In the genomic region with DNA sequence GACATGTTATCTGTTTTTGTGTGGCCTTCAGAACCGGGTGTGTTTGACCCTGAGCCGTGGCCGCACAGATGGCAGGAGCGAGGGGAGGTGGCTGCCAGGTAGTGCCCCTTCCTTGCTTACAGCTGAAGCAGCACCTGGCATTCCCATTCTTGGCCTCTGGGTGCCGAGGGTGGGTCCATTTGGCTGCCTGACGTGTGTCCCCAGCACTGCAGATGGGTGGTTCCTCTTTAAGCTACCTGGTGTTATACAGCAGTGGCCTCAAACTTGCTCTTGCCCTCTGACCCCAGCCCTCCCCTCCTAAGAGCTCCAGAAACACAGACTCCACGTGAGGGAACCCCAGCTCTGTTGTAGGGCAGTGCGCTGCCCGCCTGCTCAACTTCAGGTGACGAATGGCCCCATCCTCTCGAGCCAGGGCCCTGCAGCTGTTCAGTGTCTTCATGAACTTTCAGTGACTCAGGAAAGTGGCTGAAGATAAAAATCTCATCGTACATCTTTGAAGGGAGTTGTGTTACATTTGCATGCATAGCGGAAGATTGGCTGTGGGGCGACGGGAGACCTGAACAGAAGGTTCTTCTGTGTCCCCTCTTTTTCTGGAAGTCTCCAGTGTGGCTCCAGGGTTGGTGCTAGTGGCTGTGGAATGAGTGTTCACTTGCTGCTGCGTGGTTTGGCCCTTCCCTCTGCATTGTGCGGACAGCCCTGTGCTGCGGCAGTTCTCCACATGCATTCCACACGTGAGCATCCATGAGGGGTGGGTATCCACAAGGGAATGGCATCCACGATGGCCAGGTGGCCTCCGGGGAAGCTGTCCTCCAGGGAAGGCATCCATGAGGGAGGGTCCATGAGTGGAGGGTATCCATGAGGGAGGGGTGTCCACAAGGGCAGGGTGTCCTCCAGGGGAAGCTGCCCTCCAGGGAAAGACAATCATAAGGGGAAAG, we compare ENCODE assay signal across 15 cellular contexts.
DNase-seq lines count a peak whose midpoint lies in the region; ATAC-seq and TF ChIP-seq lines count a peak whose summit lies in the region.
"Had no signal": no experiment of that assay in that cellular context is flagged by ENCODE, and none has a peak within 500 bp of the region (broad histone marks: within the 10 kb centered on the region; RNA-seq: fewer than 3 reads in every experiment).

No MANE protein-coding gene starts in this region.

- H3K4me2 ChIP-seq in neural progenitor cell: no peak overlapping the region
- H3K4me2 ChIP-seq: A549, KMS-11 had no signal

- H3K9me3 ChIP-seq in left ventricle myocardium inferior (replicated peaks) (no peaks in the 10 kb centered on the region), neural progenitor cell (ENCODE audit: low read depth) (no peaks in the 10 kb centered on the region)
- H3K9me3 ChIP-seq: A549 had no signal

- H4K20me1 ChIP-seq in neural progenitor cell (ENCODE audit: low read depth): peaks cover 14% of the 10 kb centered on the region

- H3K4me3 ChIP-seq in left ventricle myocardium inferior (no peak overlapping the region), rectal smooth muscle tissue (ENCODE audit: low read length) (no peak overlapping the region), neural progenitor cell (no peak overlapping the region)
- H3K4me3 ChIP-seq: A549 had no signal

- H3K36me3 Mint-ChIP-seq in activated naive CD4-positive, alpha-beta T cell treated with anti-CD3 and anti-CD28 coated beads, Interleukin-2, amount 50 U/mL, for 72 hours: no peaks in the 10 kb centered on the region
- H3K36me3 Mint-ChIP-seq in neural progenitor cell: no peaks in the 10 kb centered on the region

- intact Hi-C loops in left ventricle myocardium inferior (cut with micrococcal nuclease): no loop called here

- H3K9ac ChIP-seq in rectal smooth muscle tissue (ENCODE audit: low read length) (no peak overlapping the region), neural progenitor cell (no peak overlapping the region)
- H3K9ac ChIP-seq: KMS-11 had no signal

- DNase-seq in activated naive CD4-positive, alpha-beta T cell treated with anti-CD3 and anti-CD28 coated beads, Interleukin-2, amount 50 U/mL, for 16 hours: peak; percentile 2
- no peak for DNase-seq in activated naive CD4-positive, alpha-beta T cell treated with anti-CD3 and anti-CD28 coated beads, Interleukin-2, amount 50 U/mL, for 72 hours (ENCODE audit: low spot score in 2 of 2)
- DNase-seq in left ventricle myocardium inferior (peak; percentile 12), superior temporal gyrus (ENCODE audit: extremely low spot score) (no peak), neural progenitor cell (ENCODE audit: low spot score) (no peak)
- DNase-seq: activated CD8-positive, alpha-beta memory T cell treated with anti-CD3 and anti-CD28 coated beads, Interleukin-2, amount 50 U/mL, for 48 hours; Calu3; NCI-H1694 treated with DMSO at 0.1 percent for 48 hours; NCI-H774; SIG-M5 had no signal

- H2AFZ ChIP-seq in neural progenitor cell (replicated peaks): no peak overlapping the region

- H3K9me3 Mint-ChIP-seq in activated naive CD4-positive, alpha-beta T cell treated with anti-CD3 and anti-CD28 coated beads, Interleukin-2, amount 50 U/mL, for 72 hours: no peaks in the 10 kb centered on the region
- no peaks in the 10 kb centered on the region for H3K9me3 Mint-ChIP-seq in neural progenitor cell

- ATAC-seq in activated naive CD4-positive, alpha-beta T cell treated with anti-CD3 and anti-CD28 coated beads, Interleukin-2, amount 50 U/mL, for 72 hours: no peak
- ATAC-seq in GM19463 (IDR thresholded peaks at IDR 0.05; ENCODE audit: unreplicated experiment) (no peak), HG03196 (IDR thresholded peaks at IDR 0.05; ENCODE audit: unreplicated experiment) (no peak)
- ATAC-seq: A549 had no signal

- TF ChIP-seq CTCF in left ventricle myocardium inferior (IDR thresholded peaks at IDR 0.05; ENCODE audit: borderline replicate concordance) (no peak), neural progenitor cell (IDR thresholded peaks at IDR 0.05) (no peak)

- H3K36me3 ChIP-seq in left ventricle myocardium inferior (no peaks in the 10 kb centered on the region), rectal smooth muscle tissue (ENCODE audit: control insufficient read depth, insufficient read depth, low read length) (no peaks in the 10 kb centered on the region), neural progenitor cell (no peaks in the 10 kb centered on the region)

- H3K4me1 ChIP-seq in left ventricle myocardium inferior (peaks cover 96% of the 10 kb centered on the region), rectal smooth muscle tissue (ENCODE audit: control insufficient read depth, insufficient read depth, low read length) (peaks cover 75% of the 10 kb centered on the region), neural progenitor cell (no peaks in the 10 kb centered on the region)
- H3K4me1 ChIP-seq: A549 had no signal

- H3K27me3 ChIP-seq in left ventricle myocardium inferior (ENCODE audit: low read depth) (no peaks in the 10 kb centered on the region), rectal smooth muscle tissue (ENCODE audit: control insufficient read depth, insufficient read depth, low read length) (no peaks in the 10 kb centered on the region), neural progenitor cell (no peaks in the 10 kb centered on the region)

- H3K4me3 Mint-ChIP-seq in neural progenitor cell: no peak overlapping the region

- peaks cover 44% of the 10 kb centered on the region for H3K4me1 Mint-ChIP-seq in neural progenitor cell

- H3F3A ChIP-seq in neural progenitor cell (ENCODE audit: low read depth): no peaks in the 10 kb centered on the region

- peaks cover 10% of the 10 kb centered on the region for H3K27me3 Mint-ChIP-seq in neural progenitor cell (ENCODE audit: insufficient read depth, low read depth)

- no peaks in the 10 kb centered on the region for H3K79me2 ChIP-seq in neural progenitor cell (ENCODE audit: low read depth)

- H3K27ac ChIP-seq in left ventricle myocardium inferior (replicated peaks): peak overlapping the region; percentile 90
- peak overlapping the region; percentile 99 for H3K27ac ChIP-seq in rectal smooth muscle tissue (ENCODE audit: low read depth, low read length)
- H3K27ac ChIP-seq in neural progenitor cell: no peak overlapping the region
- H3K27ac ChIP-seq: A549, KMS-11 had no signal

- H3K27ac Mint-ChIP-seq in activated naive CD4-positive, alpha-beta T cell treated with anti-CD3 and anti-CD28 coated beads, Interleukin-2, amount 50 U/mL, for 72 hours: peak overlapping the region in 1 of 2 donors; percentile 82
- H3K27ac Mint-ChIP-seq in neural progenitor cell: no peak overlapping the region

Comparison
In these comparisons a context has a peak if more than half of its experiments do, and no peak if none do; other contexts are left out.
1. DNase-seq: peak in activated naive CD4-positive, alpha-beta T cell treated with anti-CD3 and anti-CD28 coated beads, Interleukin-2, amount 50 U/mL, for 16 hours (single experiment) and left ventricle myocardium inferior (single experiment); none in activated naive CD4-positive, alpha-beta T cell treated with anti-CD3 and anti-CD28 coated beads, Interleukin-2, amount 50 U/mL, for 72 hours (0 of 2), superior temporal gyrus (single experiment) and neural progenitor cell (single experiment).